ENCODE assay signal across 11 cellular contexts in the genomic region with DNA sequence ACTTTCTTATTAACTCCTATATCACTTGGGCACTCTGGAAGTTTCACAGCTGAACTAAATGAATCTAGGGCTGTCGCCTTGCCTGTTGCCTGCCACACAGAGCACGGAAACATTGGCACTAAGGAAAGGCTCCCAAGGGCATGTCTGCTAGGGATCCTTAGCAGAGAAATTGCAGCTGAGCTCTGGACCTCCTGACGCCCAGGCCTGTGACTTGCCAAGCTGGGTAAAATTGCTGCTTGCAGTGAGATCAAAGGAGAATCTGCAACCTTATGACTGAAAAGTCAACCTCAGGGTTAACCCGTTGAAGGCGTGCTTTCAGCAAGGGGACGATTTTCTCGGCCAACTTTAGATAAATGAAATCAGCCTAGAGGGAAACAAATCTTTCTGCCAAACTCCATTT.
A peak's percentile ranks its signal among the peaks of the same experiment; 100 is the strongest.
DNase-seq lines count a peak whose midpoint lies in the region; ATAC-seq lines count a peak whose summit lies in the region.
"Had no signal": no experiment of that assay in that cellular context is flagged by ENCODE, and none has a peak within 500 bp of the region (broad histone marks: within the 10 kb centered on the region; RNA-seq: fewer than 3 reads in every experiment).

No MANE protein-coding gene starts in this region.

- CTCF ChIA-PET in CD4-positive, alpha-beta memory T cell (lab: Charles Lee; ENCODE audit: partially characterized antibody) = interaction anchor here (1.0 to 3.4 kb wide), 12 partner anchors 8 to 358 kb away, joined by 3 to 26 read pairs (median 4); no protein-coding TSS in a partner anchor

- no peaks in the 10 kb centered on the region for H3K27me3 Mint-ChIP-seq in CD4-positive, alpha-beta memory T cell

- peak; percentile 53 to 61 (median 58) for DNase-seq in CD4-positive, alpha-beta memory T cell
- peak; percentile 34 to 35 for DNase-seq in activated CD4-positive, alpha-beta T cell treated with anti-CD3 and anti-CD28 coated beads for 4 hours
- DNase-seq in activated naive CD4-positive, alpha-beta T cell treated with anti-CD3 and anti-CD28 coated beads, Interleukin-2, amount 50 U/mL, for 72 hours (ENCODE audit: low spot score in 2 of 2) = peak in 1 of 2 donors; percentile 50
- DNase-seq in DMS53 (lab: John Stamatoyannopoulos, UW) (no peak), cortex of kidney (lab: John Stamatoyannopoulos, UW) (no peak), CD1c-positive myeloid dendritic cell (ENCODE audit: extremely low spot score) (no peak)
- DNase-seq: caudate nucleus, KG1, NCI-H226 had no signal

- H3K4me3 ChIP-seq in CD4-positive, alpha-beta memory T cell (ENCODE audit: low read length in 2 of 2) = peak overlapping the region in 1 of 2 donors; percentile 36
- no peak overlapping the region for H3K4me3 ChIP-seq in skin epidermis

- no peaks in the 10 kb centered on the region for H3K27me3 ChIP-seq in CD4-positive, alpha-beta memory T cell (ENCODE audit: insufficient read depth, low read length)

- H3K27ac ChIP-seq in CD4-positive, alpha-beta memory T cell (ENCODE audit: low read depth, low read length) = peak overlapping the region; percentile 34
- H3K27ac ChIP-seq in skin epidermis = peak overlapping the region in 12 of 21 experiments; percentile 0 to 80 (median 54)

- intact Hi-C loops in CD4-positive, alpha-beta memory T cell (cut with micrococcal nuclease) = no loop called here

- H3K4me1 ChIP-seq in CD4-positive, alpha-beta memory T cell (ENCODE audit: insufficient read depth, low read length) = peaks cover 63% of the 10 kb centered on the region

- no peaks in the 10 kb centered on the region for H3K36me3 ChIP-seq in CD4-positive, alpha-beta memory T cell (ENCODE audit: insufficient read depth, low read length)

- no peaks in the 10 kb centered on the region for H3K9me3 ChIP-seq in CD4-positive, alpha-beta memory T cell (ENCODE audit: control insufficient read depth in 1 of 2, low read length in 2 of 2)

- H3K27ac Mint-ChIP-seq in CD4-positive, alpha-beta memory T cell = no peak overlapping the region
- H3K27ac Mint-ChIP-seq in activated naive CD4-positive, alpha-beta T cell treated with anti-CD3 and anti-CD28 coated beads, Interleukin-2, amount 50 U/mL, for 72 hours = peak overlapping the region in 1 of 2 donors; percentile 47

- peaks cover 17 to 29% (median 22%) of the 10 kb centered on the region in 4 donors for H3K4me1 Mint-ChIP-seq in CD4-positive, alpha-beta memory T cell

- H3K4me3 Mint-ChIP-seq in CD4-positive, alpha-beta memory T cell = no peak overlapping the region

- peaks cover 3 to 6% of the 10 kb centered on the region in 2 donors for H3K36me3 Mint-ChIP-seq in CD4-positive, alpha-beta memory T cell
- peaks cover 4 to 20% of the 10 kb centered on the region in 2 donors for H3K36me3 Mint-ChIP-seq in activated naive CD4-positive, alpha-beta T cell treated with anti-CD3 and anti-CD28 coated beads, Interleukin-2, amount 50 U/mL, for 72 hours

- ATAC-seq in activated naive CD4-positive, alpha-beta T cell treated with anti-CD3 and anti-CD28 coated beads, Interleukin-2, amount 50 U/mL, for 72 hours = peak; percentile 87 to 89
- ATAC-seq in GM21717 (IDR thresholded peaks at IDR 0.05; ENCODE audit: unreplicated experiment) = no peak

- peaks cover under 1 to 9% (median 3%) of the 10 kb centered on the region in 8 donors for H3K9me3 Mint-ChIP-seq in CD4-positive, alpha-beta memory T cell
- H3K9me3 Mint-ChIP-seq in activated naive CD4-positive, alpha-beta T cell treated with anti-CD3 and anti-CD28 coated beads, Interleukin-2, amount 50 U/mL, for 72 hours = peaks cover 5 to 16% of the 10 kb centered on the region in 2 donors

- POLR2A ChIA-PET in CD4-positive, alpha-beta memory T cell (lab: Charles Lee; ENCODE audit: partially characterized antibody) = interaction anchor here (0.7 to 3.3 kb wide), 18 partner anchors 8 to 159 kb away, joined by 3 to 24 read pairs (median 4); no protein-coding TSS in a partner anchor

Comparison
In these comparisons a context has a peak if more than half of its experiments do, and no peak if none do; other contexts are left out.
1. DNase-seq: peak in CD4-positive, alpha-beta memory T cell (5 of 5) and activated CD4-positive, alpha-beta T cell treated with anti-CD3 and anti-CD28 coated beads for 4 hours (2 of 2); none in DMS53 (single experiment), cortex of kidney (single experiment) and CD1c-positive myeloid dendritic cell (single experiment).